ENCODE assay signal across 9 cellular contexts in genomic region chr5:99019812-99020697, GRCh38.
A peak's percentile ranks its signal among the peaks of the same experiment; 100 is the strongest.
DNase-seq lines count a peak whose midpoint lies in the region; ATAC-seq and TF ChIP-seq lines count a peak whose summit lies in the region.
"Had no signal": no experiment of that assay in that cellular context is flagged by ENCODE, and none has a peak within 500 bp of the region (broad histone marks: within the 10 kb centered on the region; RNA-seq: fewer than 3 reads in every experiment).

No MANE protein-coding gene starts in this region.

- no peak overlapping the region for H3K9ac ChIP-seq in OCI-LY3 (ENCODE audit: low read length)

- no peaks in the 10 kb centered on the region for H3K79me2 ChIP-seq in OCI-LY3 (ENCODE audit: low read length)

- TF ChIP-seq CTCF in OCI-LY3 (IDR thresholded peaks at IDR 0.05; ENCODE audit: low read depth, low read length): no peak

- no peaks in the 10 kb centered on the region for H3K9me3 ChIP-seq in OCI-LY3 (ENCODE audit: insufficient read depth, low read length)

- DNase-seq in DMS 273 treated with DMSO at 0.1 percent for 48 hours (lab: John Stamatoyannopoulos, UW) (peak; percentile 18), foreskin melanocyte (peak; percentile 96), OCI-M2 (lab: John Stamatoyannopoulos, UW; ENCODE audit: unreplicated experiment) (no peak)
- DNase-seq in stimulated activated CD4-positive, alpha-beta T cell treated with anti-CD3 and anti-CD28 coated beads, Interleukin-2, amount 100 ng/mL, for 48 hours: no peak
- DNase-seq in stimulated activated naive CD8-positive, alpha-beta T cell treated with anti-CD3 and anti-CD28 coated beads, Interleukin-15, Interleukin-2, amounts not matched to agents 100 U/mL and 50 U/mL, for 24 hours: no peak

- 0 out of 2 replicates have a peak overlapping the region, but pooled peaks have one; percentile 41 for H2AFZ ChIP-seq in OCI-LY3 (ENCODE audit: low read depth, low read length)

- no peaks in the 10 kb centered on the region for H3K27me3 ChIP-seq in OCI-LY3 (ENCODE audit: low read depth, low read length)

- no peak overlapping the region for H3K27ac ChIP-seq in OCI-LY3 (ENCODE audit: low read length)
- H3K27ac ChIP-seq: HL-60 had no signal

- ATAC-seq in HG02623 (IDR thresholded peaks at IDR 0.05; ENCODE audit: unreplicated experiment) (peak; percentile 57), HG03108 (IDR thresholded peaks at IDR 0.05; ENCODE audit: unreplicated experiment) (no peak)
- no peak for ATAC-seq in stimulated activated naive CD8-positive, alpha-beta T cell treated with anti-CD3 and anti-CD28 coated beads, Interleukin-15, Interleukin-2, amounts not matched to agents 100 U/mL and 50 U/mL, for 24 hours

- H3K4me1 ChIP-seq in OCI-LY3 (ENCODE audit: low read length): peaks cover 37% of the 10 kb centered on the region

- no peaks in the 10 kb centered on the region for H3K36me3 ChIP-seq in OCI-LY3 (replicated peaks; ENCODE audit: low read depth, low read length)

- H4K20me1 ChIP-seq in OCI-LY3 (ENCODE audit: insufficient read depth, low read length): no peaks in the 10 kb centered on the region

- no peak overlapping the region; the same call in 1 of the 2 replicates for H3K4me2 ChIP-seq in OCI-LY3 (ENCODE audit: low read length)

- H3K4me3 ChIP-seq in OCI-LY3 (ENCODE audit: low read length): no peak overlapping the region

Comparison
In these comparisons a context has a peak if more than half of its experiments do, and no peak if none do; other contexts are left out.
1. DNase-seq: peak in DMS 273 treated with DMSO at 0.1 percent for 48 hours (single experiment) and foreskin melanocyte (single experiment); none in stimulated activated CD4-positive, alpha-beta T cell treated with anti-CD3 and anti-CD28 coated beads, Interleukin-2, amount 100 ng/mL, for 48 hours (0 of 2), OCI-M2 (single experiment) and stimulated activated naive CD8-positive, alpha-beta T cell treated with anti-CD3 and anti-CD28 coated beads, Interleukin-15, Interleukin-2, amounts not matched to agents 100 U/mL and 50 U/mL, for 24 hours (single experiment).